ENCODE assay signal across 15 cellular contexts in the genomic region with DNA sequence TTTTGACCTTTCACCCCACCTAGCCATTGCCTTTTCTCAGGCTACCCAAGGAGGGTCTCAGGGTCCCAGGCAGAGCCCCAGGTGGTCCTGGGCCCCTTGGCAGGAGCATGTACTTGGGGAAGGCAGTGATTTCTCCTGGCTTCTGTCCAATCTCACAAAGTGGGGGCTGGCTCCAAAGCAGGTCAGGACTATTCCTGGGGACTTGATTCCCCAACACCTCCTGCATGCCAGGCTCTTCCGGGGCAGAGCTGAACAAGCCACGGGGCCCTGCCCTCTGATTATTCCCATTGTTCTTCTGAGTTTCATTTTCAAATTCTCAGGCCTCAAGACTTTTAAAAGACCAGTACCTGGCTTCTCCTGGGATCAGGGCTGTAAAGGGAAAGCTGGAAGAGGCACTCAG. TPM values are rescaled to one million over a fixed set of nuclear protein-coding genes. Genes with fewer than 3 reads are reported as not detected.
DNase-seq lines count a peak whose midpoint lies in the region; ATAC-seq and TF ChIP-seq lines count a peak whose summit lies in the region.
"Had no signal": no experiment of that assay in that cellular context is flagged by ENCODE, and none has a peak within 500 bp of the region (broad histone marks: within the 10 kb centered on the region; RNA-seq: fewer than 3 reads in every experiment).

No MANE protein-coding gene starts in this region.

- 21% methylated on average over 2 of the region's 2 CpGs for WGBS in mammary epithelial cell (ENCODE audit: low coverage, missing lambda C conversion rate)
- 76 to 81% (median 76%) methylated on average over 2 of the region's 2 CpGs for WGBS in psoas muscle, 3 donors

- H3K4me1 ChIP-seq in mammary epithelial cell (ENCODE audit: insufficient read depth, low read length) (peaks cover 16% of the 10 kb centered on the region), psoas muscle (peaks cover 8% of the 10 kb centered on the region)

- H3K36me3 ChIP-seq in mammary epithelial cell (ENCODE audit: insufficient read depth, low read length): no peaks in the 10 kb centered on the region
- no peaks in the 10 kb centered on the region for H3K36me3 ChIP-seq in psoas muscle (ENCODE audit: insufficient read depth in 1 of 2, low read depth in 1 of 2)

- BruUV-seq in mammary epithelial cell (replicated peaks; lab: Mats Ljungman, UMichigan): no TSS peak

- H4K20me1 ChIP-seq in mammary epithelial cell (ENCODE audit: insufficient read depth, low read length): no peaks in the 10 kb centered on the region

- peak overlapping the region; percentile 25 for H2AFZ ChIP-seq in mammary epithelial cell (ENCODE audit: low read depth, low read length)

- TF ChIP-seq CTCF in mammary epithelial cell (conservative IDR thresholded peaks at IDR 0.05 in 1 of 2, IDR thresholded peaks at IDR 0.05 in 1 of 2; ENCODE audit: extremely low read depth in 1 of 2, insufficient read depth in 1 of 2, low read depth in 1 of 2, low read length in 2 of 2) (no peak), psoas muscle (IDR thresholded peaks at IDR 0.05) (no peak)

- no peak for ATAC-seq in activated naive CD8-positive, alpha-beta T cell treated with anti-CD3 and anti-CD28 coated beads, Interleukin-2, amount 10 ng/mL, durations not matched to agents 7 days and 5 days (ENCODE audit: low read depth)
- no peak for ATAC-seq in activated naive CD8-positive, alpha-beta T cell treated with anti-CD3 and anti-CD28 coated beads, Interleukin-2, amount 50 U/mL, for 24 hours
- ATAC-seq in naive B cell (ENCODE audit: low read depth in 2 of 2): no peak
- no peak for ATAC-seq in psoas muscle

- peaks cover 44% of the 10 kb centered on the region for H3K79me2 ChIP-seq in mammary epithelial cell (ENCODE audit: insufficient read depth, low read length)

- H3K27me3 Mint-ChIP-seq in activated naive CD8-positive, alpha-beta T cell treated with anti-CD3 and anti-CD28 coated beads, Interleukin-2, amount 10 ng/mL, durations not matched to agents 7 days and 5 days: no peaks in the 10 kb centered on the region
- no peaks in the 10 kb centered on the region for H3K27me3 Mint-ChIP-seq in activated naive CD8-positive, alpha-beta T cell treated with anti-CD3 and anti-CD28 coated beads, Interleukin-2, amount 50 U/mL, for 24 hours
- H3K27me3 Mint-ChIP-seq in naive B cell: peaks cover 0 to 4% (median 0%) of the 10 kb centered on the region in 3 donors

- in situ Hi-C loops in mammary epithelial cell (cut with MboI; ENCODE audit: low sequenced_read_pairs in 2 of 2): no loop called here

- H3K4me1 Mint-ChIP-seq in activated naive CD8-positive, alpha-beta T cell treated with anti-CD3 and anti-CD28 coated beads, Interleukin-2, amount 10 ng/mL, durations not matched to agents 7 days and 5 days: peaks cover 12% of the 10 kb centered on the region
- peaks cover 24% of the 10 kb centered on the region for H3K4me1 Mint-ChIP-seq in activated naive CD8-positive, alpha-beta T cell treated with anti-CD3 and anti-CD28 coated beads, Interleukin-2, amount 50 U/mL, for 24 hours
- H3K4me1 Mint-ChIP-seq in naive B cell: peaks cover 14 to 29% (median 24%) of the 10 kb centered on the region in 3 donors

- H3K9me3 ChIP-seq in mammary epithelial cell (replicated peaks; ENCODE audit: insufficient read depth, low read length): no peaks in the 10 kb centered on the region
- no peaks in the 10 kb centered on the region for H3K9me3 ChIP-seq in psoas muscle

- peak overlapping the region; percentile 65 for H3K4me3 Mint-ChIP-seq in activated naive CD8-positive, alpha-beta T cell treated with anti-CD3 and anti-CD28 coated beads, Interleukin-2, amount 10 ng/mL, durations not matched to agents 7 days and 5 days
- H3K4me3 Mint-ChIP-seq in activated naive CD8-positive, alpha-beta T cell treated with anti-CD3 and anti-CD28 coated beads, Interleukin-2, amount 50 U/mL, for 24 hours: no peak overlapping the region
- H3K4me3 Mint-ChIP-seq in naive B cell: peak overlapping the region in 7 of 8 donors; percentile 9 to 89 (median 62)

- peaks cover 2% of the 10 kb centered on the region for H3K36me3 Mint-ChIP-seq in activated naive CD8-positive, alpha-beta T cell treated with anti-CD3 and anti-CD28 coated beads, Interleukin-2, amount 10 ng/mL, durations not matched to agents 7 days and 5 days
- peaks cover 7% of the 10 kb centered on the region for H3K36me3 Mint-ChIP-seq in activated naive CD8-positive, alpha-beta T cell treated with anti-CD3 and anti-CD28 coated beads, Interleukin-2, amount 50 U/mL, for 24 hours (ENCODE audit: low read depth)
- no peaks in the 10 kb centered on the region for H3K36me3 Mint-ChIP-seq in naive B cell

- H3K27ac ChIP-seq in mammary epithelial cell (ENCODE audit: insufficient read depth, low read depth, low read length) (no peak overlapping the region), psoas muscle (no peak overlapping the region)
- H3K27ac ChIP-seq: coronary artery, SJSA1 had no signal

- intact Hi-C loops in mammary epithelial cell (cut with micrococcal nuclease): loop anchor here (2.0 kb wide), 1 partner anchor 103 kb away; no protein-coding TSS in a partner anchor
- intact Hi-C loops in psoas muscle (cut with DNase I): loop anchor here in 1 of 2 donors (5.0 kb wide), 1 partner anchor 165 kb away; no protein-coding TSS in a partner anchor

- POLR2A ChIA-PET in activated naive CD8-positive, alpha-beta T cell treated with anti-CD3 and anti-CD28 coated beads, Interleukin-2, amount 10 ng/mL, durations not matched to agents 7 days and 5 days (lab: Charles Lee): no interaction called here

- H3K27me3 ChIP-seq in mammary epithelial cell (ENCODE audit: insufficient read depth, low read length) (no peaks in the 10 kb centered on the region), psoas muscle (ENCODE audit: insufficient read depth in 3 of 3, low read length in 2 of 3) (no peaks in the 10 kb centered on the region)
- H3K27me3 ChIP-seq: SJSA1 had no signal

- H3K9me3 Mint-ChIP-seq in activated naive CD8-positive, alpha-beta T cell treated with anti-CD3 and anti-CD28 coated beads, Interleukin-2, amount 10 ng/mL, durations not matched to agents 7 days and 5 days: no peaks in the 10 kb centered on the region
- H3K9me3 Mint-ChIP-seq in activated naive CD8-positive, alpha-beta T cell treated with anti-CD3 and anti-CD28 coated beads, Interleukin-2, amount 50 U/mL, for 24 hours: no peaks in the 10 kb centered on the region
- no peaks in the 10 kb centered on the region for H3K9me3 Mint-ChIP-seq in naive B cell

- no peak overlapping the region for H3K27ac Mint-ChIP-seq in activated naive CD8-positive, alpha-beta T cell treated with anti-CD3 and anti-CD28 coated beads, Interleukin-2, amount 10 ng/mL, durations not matched to agents 7 days and 5 days
- H3K27ac Mint-ChIP-seq in activated naive CD8-positive, alpha-beta T cell treated with anti-CD3 and anti-CD28 coated beads, Interleukin-2, amount 50 U/mL, for 24 hours: no peak overlapping the region
- no peak overlapping the region for H3K27ac Mint-ChIP-seq in naive B cell

- no peak overlapping the region for H3K4me2 ChIP-seq in mammary epithelial cell (ENCODE audit: insufficient read depth, low read depth, low read length)

- CTCF ChIA-PET in mammary epithelial cell (lab: Charles Lee; ENCODE audit: low non-redundant PET): no interaction called here

- no peak for DNase-seq in activated naive CD8-positive, alpha-beta T cell treated with anti-CD3 and anti-CD28 coated beads, Interleukin-2, amount 10 ng/mL, durations not matched to agents 7 days and 5 days
- DNase-seq in activated naive CD8-positive, alpha-beta T cell treated with anti-CD3 and anti-CD28 coated beads, Interleukin-2, amount 50 U/mL, for 24 hours: no peak
- no peak for DNase-seq in mammary epithelial cell
- DNase-seq in naive B cell: no peak
- no peak for DNase-seq in NCI-H524 treated with DMSO at 0.1 percent for 48 hours (lab: John Stamatoyannopoulos, UW)
- no peak for DNase-seq in SKM-1 (lab: John Stamatoyannopoulos, UW; ENCODE audit: unreplicated experiment)
- DNase-seq in NCI-H2196 treated with DMSO at 0.1 percent for 48 hours (lab: John Stamatoyannopoulos, UW; ENCODE audit: unreplicated experiment): no peak
- DNase-seq in psoas muscle: no peak
- DNase-seq: amygdala, Kasumi-1, NCI-H1436 treated with DMSO at 0.1 percent for 48 hours, NCI-H446, retina had no signal

- H3K9ac ChIP-seq in mammary epithelial cell (ENCODE audit: insufficient read depth, low read length): no peak overlapping the region

- dilution Hi-C loops in mammary epithelial cell (cut with HindIII; ENCODE audit: low sequenced_read_pairs): no loop called here

- H3K4me3 ChIP-seq in mammary epithelial cell (replicated peaks in 1 of 3; ENCODE audit: insufficient read depth in 1 of 3, low read depth in 2 of 3, low read length in 3 of 3) (no peak overlapping the region), psoas muscle (no peak overlapping the region)
- H3K4me3 ChIP-seq: coronary artery, SJSA1 had no signal

RNA-seq across cellular contexts. Expression of a gene that starts 1.5 kb away (rescaled TPM):
- total RNA-seq in activated naive CD8-positive, alpha-beta T cell treated with anti-CD3 and anti-CD28 coated beads, Interleukin-2, amount 10 ng/mL, durations not matched to agents 7 days and 5 days: 10 to 100 TPM; 77.0 to 87.4 TPM
- total RNA-seq in mammary epithelial cell: 10 to 100 TPM; 49.2 to 62.5 TPM
- 26.0 TPM for polyA plus RNA-seq in mammary epithelial cell
- 64.9 TPM for polyA minus RNA-seq in mammary epithelial cell
- polyA plus RNA-seq in naive B cell (ENCODE audit: low read depth in 6 of 6): 1 to 10 TPM in 5 of 6 donors, not detected in 1; 1.7 to 4.5 (median 2.3) TPM
- total RNA-seq in psoas muscle: 10 to 100 TPM; 10.1 to 14.9 (median 12.1) TPM
- polyA plus RNA-seq in psoas muscle: 1 to 10 TPM; 3.2 to 9.5 (median 5.5) TPM
